ENCODE assay signal across 1 cellular context in the genomic region with DNA sequence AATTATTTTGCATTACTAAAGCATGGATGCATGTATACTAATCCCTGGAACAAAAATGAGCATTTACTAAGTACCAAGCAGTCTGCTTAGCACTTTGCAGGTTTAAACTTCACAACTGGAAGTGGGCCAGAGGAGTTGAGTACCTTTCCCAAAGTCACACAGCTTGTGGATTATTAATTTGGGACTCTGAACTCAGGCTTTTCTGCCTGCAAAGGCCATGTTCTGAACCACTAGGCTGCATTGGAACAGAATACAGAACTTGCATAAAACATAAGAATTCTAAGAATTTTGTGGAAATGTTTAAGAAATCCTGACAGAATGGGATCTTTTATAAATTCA.
TF ChIP-seq lines count a peak whose summit lies in the region.

No MANE protein-coding gene starts in this region.

TF ChIP-seq in HepG2, 621 proteins besides CTCF, POLR2A, EP300 and RAD21 (continued from another document):
- TF ChIP-seq, protein P1, sequence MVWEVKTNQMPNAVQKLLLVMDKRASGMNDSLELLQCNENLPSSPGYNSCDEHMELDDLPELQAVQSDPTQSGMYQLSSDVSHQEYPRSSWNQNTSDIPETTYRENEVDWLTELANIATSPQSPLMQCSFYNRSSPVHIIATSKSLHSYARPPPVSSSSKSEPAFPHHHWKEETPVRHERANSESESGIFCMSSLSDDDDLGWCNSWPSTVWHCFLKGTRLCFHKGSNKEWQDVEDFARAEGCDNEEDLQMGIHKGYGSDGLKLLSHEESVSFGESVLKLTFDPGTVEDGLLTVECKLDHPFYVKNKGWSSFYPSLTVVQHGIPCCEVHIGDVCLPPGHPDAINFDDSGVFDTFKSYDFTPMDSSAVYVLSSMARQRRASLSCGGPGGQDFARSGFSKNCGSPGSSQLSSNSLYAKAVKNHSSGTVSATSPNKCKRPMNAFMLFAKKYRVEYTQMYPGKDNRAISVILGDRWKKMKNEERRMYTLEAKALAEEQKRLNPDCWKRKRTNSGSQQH (CRISPR knock-in tag; IDR thresholded peaks at IDR 0.05; ENCODE audit: low read depth): no peak
- TF ChIP-seq, protein P2, sequence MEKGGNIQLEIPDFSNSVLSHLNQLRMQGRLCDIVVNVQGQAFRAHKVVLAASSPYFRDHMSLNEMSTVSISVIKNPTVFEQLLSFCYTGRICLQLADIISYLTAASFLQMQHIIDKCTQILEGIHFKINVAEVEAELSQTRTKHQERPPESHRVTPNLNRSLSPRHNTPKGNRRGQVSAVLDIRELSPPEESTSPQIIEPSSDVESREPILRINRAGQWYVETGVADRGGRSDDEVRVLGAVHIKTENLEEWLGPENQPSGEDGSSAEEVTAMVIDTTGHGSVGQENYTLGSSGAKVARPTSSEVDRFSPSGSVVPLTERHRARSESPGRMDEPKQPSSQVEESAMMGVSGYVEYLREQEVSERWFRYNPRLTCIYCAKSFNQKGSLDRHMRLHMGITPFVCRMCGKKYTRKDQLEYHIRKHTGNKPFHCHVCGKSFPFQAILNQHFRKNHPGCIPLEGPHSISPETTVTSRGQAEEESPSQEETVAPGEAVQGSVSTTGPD (CRISPR knock-in tag; IDR thresholded peaks at IDR 0.05): no peak
- TF ChIP-seq, protein P3, sequence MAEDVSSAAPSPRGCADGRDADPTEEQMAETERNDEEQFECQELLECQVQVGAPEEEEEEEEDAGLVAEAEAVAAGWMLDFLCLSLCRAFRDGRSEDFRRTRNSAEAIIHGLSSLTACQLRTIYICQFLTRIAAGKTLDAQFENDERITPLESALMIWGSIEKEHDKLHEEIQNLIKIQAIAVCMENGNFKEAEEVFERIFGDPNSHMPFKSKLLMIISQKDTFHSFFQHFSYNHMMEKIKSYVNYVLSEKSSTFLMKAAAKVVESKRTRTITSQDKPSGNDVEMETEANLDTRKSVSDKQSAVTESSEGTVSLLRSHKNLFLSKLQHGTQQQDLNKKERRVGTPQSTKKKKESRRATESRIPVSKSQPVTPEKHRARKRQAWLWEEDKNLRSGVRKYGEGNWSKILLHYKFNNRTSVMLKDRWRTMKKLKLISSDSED (CRISPR knock-in tag; IDR thresholded peaks at IDR 0.05): no peak
- TF ChIP-seq ZNF468 (CRISPR knock-in tag; IDR thresholded peaks at IDR 0.05) (no peak), ZNF362 (CRISPR knock-in tag; IDR thresholded peaks at IDR 0.05; ENCODE audit: borderline replicate concordance) (no peak), TARDBP (CRISPR knock-in tag; IDR thresholded peaks at IDR 0.05) (no peak), NCOA2 (CRISPR knock-in tag; IDR thresholded peaks at IDR 0.05) (no peak), ZHX1 (CRISPR knock-in tag; IDR thresholded peaks at IDR 0.05; ENCODE audit: low read depth) (no peak), TRIM24 (CRISPR knock-in tag; IDR thresholded peaks at IDR 0.05) (no peak), TIGD3 (CRISPR knock-in tag; IDR thresholded peaks at IDR 0.05; ENCODE audit: borderline replicate concordance) (no peak)
- TF ChIP-seq, protein P4, sequence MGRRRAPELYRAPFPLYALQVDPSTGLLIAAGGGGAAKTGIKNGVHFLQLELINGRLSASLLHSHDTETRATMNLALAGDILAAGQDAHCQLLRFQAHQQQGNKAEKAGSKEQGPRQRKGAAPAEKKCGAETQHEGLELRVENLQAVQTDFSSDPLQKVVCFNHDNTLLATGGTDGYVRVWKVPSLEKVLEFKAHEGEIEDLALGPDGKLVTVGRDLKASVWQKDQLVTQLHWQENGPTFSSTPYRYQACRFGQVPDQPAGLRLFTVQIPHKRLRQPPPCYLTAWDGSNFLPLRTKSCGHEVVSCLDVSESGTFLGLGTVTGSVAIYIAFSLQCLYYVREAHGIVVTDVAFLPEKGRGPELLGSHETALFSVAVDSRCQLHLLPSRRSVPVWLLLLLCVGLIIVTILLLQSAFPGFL (CRISPR knock-in tag; IDR thresholded peaks at IDR 0.05): no peak
